Comparison of ENCODE assay signal across 16 cellular contexts in the genomic region with DNA sequence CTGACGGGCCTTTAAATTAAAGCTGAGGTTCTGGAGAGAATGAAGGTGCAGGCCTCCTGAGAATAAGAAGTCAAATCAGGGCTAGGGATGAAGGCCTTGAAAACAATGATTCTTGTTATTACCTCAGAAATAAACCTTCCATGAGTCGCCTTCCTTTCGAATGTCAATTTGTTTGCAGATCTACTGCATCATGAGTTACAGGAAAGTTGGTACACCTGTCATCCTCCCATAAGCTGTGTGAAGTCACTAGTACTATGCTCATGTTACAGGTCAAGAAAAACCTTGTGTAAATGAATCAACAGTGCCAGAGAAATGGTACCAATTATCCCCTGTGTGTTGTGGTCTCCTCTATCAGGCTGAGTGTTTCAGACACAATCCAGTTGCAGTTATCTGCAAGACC.
"Had no signal": no experiment of that assay in that cellular context is flagged by ENCODE, and none has a peak within 500 bp of the region (broad histone marks: within the 10 kb centered on the region; RNA-seq: fewer than 3 reads in every experiment).

No MANE protein-coding gene starts in this region.

- H3K4me3 ChIP-seq: cardiac muscle cell, dorsolateral prefrontal cortex, left ventricle myocardium inferior, right lobe of liver, upper lobe of right lung had no signal

- H3K27ac ChIP-seq: cardiac muscle cell, dorsolateral prefrontal cortex, left ventricle myocardium inferior, right lobe of liver, upper lobe of right lung, WERI-Rb-1 had no signal

- H3K27me3 ChIP-seq: cardiac muscle cell, right lobe of liver, upper lobe of right lung had no signal

- H3K4me1 ChIP-seq: right lobe of liver had no signal

- H3K9me3 ChIP-seq: left ventricle myocardium inferior, right lobe of liver, upper lobe of right lung had no signal

- ATAC-seq: activated naive CD8-positive, alpha-beta T cell treated with anti-CD3 and anti-CD28 coated beads, Interleukin-2, amount 50 U/mL, for 24 hours; natural killer cell treated with Interleukin-12 subunit alpha and Interleukin-12 subunit beta and Interleukin-15 and Interleukin-18, amount 100 ng/mL, for 72 hours; right lobe of liver; stimulated activated naive CD8-positive, alpha-beta T cell treated with anti-CD3 and anti-CD28 coated beads, Interleukin-15, amount 100 ng/mL, for 72 hours; upper lobe of right lung had no signal

- DNase-seq: activated CD4-positive, alpha-beta T cell treated with anti-CD3 and anti-CD28 coated beads, Interleukin-2, amount 50 U/mL, for 48 hours; activated naive CD4-positive, alpha-beta T cell treated with anti-CD3 and anti-CD28 coated beads for 36 hours; activated naive CD8-positive, alpha-beta T cell treated with anti-CD3 and anti-CD28 coated beads, Interleukin-2, amount 50 U/mL, for 24 hours; dorsolateral prefrontal cortex; erythroblast; islet precursor cell; left ventricle myocardium inferior; mesendoderm; nucleus accumbens; right lobe of liver; stimulated activated naive CD8-positive, alpha-beta T cell treated with anti-CD3 and anti-CD28 coated beads, Interleukin-15, amount 100 ng/mL, for 72 hours; T-helper 1 cell; upper lobe of right lung; WERI-Rb-1 had no signal

- H3K36me3 ChIP-seq: cardiac muscle cell, left ventricle myocardium inferior, right lobe of liver, upper lobe of right lung, WERI-Rb-1 had no signal
